9 cellular contexts compared by ENCODE assay signal in genomic region chr11:73288197-73288872, GRCh38. TPM values are rescaled to one million over a fixed set of nuclear protein-coding genes. Genes with fewer than 3 reads are reported as not detected.
DNase-seq lines count a peak whose midpoint lies in the region; ATAC-seq, FAIRE-seq and TF ChIP-seq lines count a peak whose summit lies in the region.
"Had no signal": no experiment of that assay in that cellular context is flagged by ENCODE, and none has a peak within 500 bp of the region (broad histone marks: within the 10 kb centered on the region; RNA-seq: fewer than 3 reads in every experiment).

No MANE protein-coding gene starts in this region.

- H3K36me3 ChIP-seq in adrenal gland (replicated peaks in 1 of 2): no peaks in the 10 kb centered on the region

- H3K4me1 Mint-ChIP-seq in naive B cell (peaks cover 20 to 38% (median 36%) of the 10 kb centered on the region in 3 donors), glutamatergic neuron (ENCODE audit: low read depth, unreplicated experiment) (no peaks in the 10 kb centered on the region)
- peaks cover 14% of the 10 kb centered on the region for H3K4me1 Mint-ChIP-seq in activated T-cell treated with anti-CD3 and anti-CD28 coated beads, Interleukin-2, amount 50 U/mL, for 4 hours (ENCODE audit: low read depth)
- peaks cover 12% of the 10 kb centered on the region for H3K4me1 Mint-ChIP-seq in activated naive CD4-positive, alpha-beta T cell treated with anti-CD3 and anti-CD28 coated beads for 36 hours (ENCODE audit: low read depth)

- H3K4me3 Mint-ChIP-seq in naive B cell (peak overlapping the region in 7 of 8 donors; percentile 9 to 88 (median 64)), glutamatergic neuron (ENCODE audit: unreplicated experiment) (no peak overlapping the region)
- H3K4me3 Mint-ChIP-seq in activated T-cell treated with anti-CD3 and anti-CD28 coated beads, Interleukin-2, amount 50 U/mL, for 4 hours: no peak overlapping the region
- no peak overlapping the region for H3K4me3 Mint-ChIP-seq in activated naive CD4-positive, alpha-beta T cell treated with anti-CD3 and anti-CD28 coated beads for 36 hours

- CTCF ChIA-PET in activated naive CD4-positive, alpha-beta T cell treated with anti-CD3 and anti-CD28 coated beads for 36 hours (lab: Charles Lee): interaction anchor here (0.6 to 11.5 kb wide), 8 partner anchors 10 to 147 kb away, joined by 3 to 83 read pairs (median 5); no protein-coding TSS in a partner anchor

- H3K9me3 Mint-ChIP-seq in naive B cell: no peaks in the 10 kb centered on the region
- H3K9me3 Mint-ChIP-seq in activated T-cell treated with anti-CD3 and anti-CD28 coated beads, Interleukin-2, amount 50 U/mL, for 4 hours: no peaks in the 10 kb centered on the region
- H3K9me3 Mint-ChIP-seq in activated naive CD4-positive, alpha-beta T cell treated with anti-CD3 and anti-CD28 coated beads for 36 hours: no peaks in the 10 kb centered on the region
- peaks cover 3% of the 10 kb centered on the region for H3K9me3 Mint-ChIP-seq in glutamatergic neuron (ENCODE audit: unreplicated experiment)

- H3K9me3 ChIP-seq in adrenal gland (replicated peaks in 1 of 3): no peaks in the 10 kb centered on the region

- peaks cover 0 to 28% of the 10 kb centered on the region in 2 donors for H3K4me1 ChIP-seq in adrenal gland (replicated peaks in 1 of 2)

- H3K36me3 Mint-ChIP-seq in naive B cell (no peaks in the 10 kb centered on the region), glutamatergic neuron (ENCODE audit: unreplicated experiment) (no peaks in the 10 kb centered on the region)
- H3K36me3 Mint-ChIP-seq in activated T-cell treated with anti-CD3 and anti-CD28 coated beads, Interleukin-2, amount 50 U/mL, for 4 hours (ENCODE audit: insufficient read depth): no peaks in the 10 kb centered on the region
- no peaks in the 10 kb centered on the region for H3K36me3 Mint-ChIP-seq in activated naive CD4-positive, alpha-beta T cell treated with anti-CD3 and anti-CD28 coated beads for 36 hours (ENCODE audit: low read depth)

- WGBS in adrenal gland, 4 donors: 54 to 74% (median 62%) methylated on average over 3 to 5 of the region's 5 CpGs

- TF ChIP-seq CTCF in adrenal gland (IDR thresholded peaks at IDR 0.05) (no peak), glutamatergic neuron (IDR thresholded peaks at IDR 0.05; ENCODE audit: partially characterized antibody, unreplicated experiment) (no peak)

- TF ChIP-seq POLR2A in adrenal gland (IDR thresholded peaks at IDR 0.05): no peak

- H3K27ac Mint-ChIP-seq in naive B cell (peak overlapping the region; percentile 64 to 98 (median 92)), glutamatergic neuron (ENCODE audit: unreplicated experiment) (no peak overlapping the region)
- H3K27ac Mint-ChIP-seq in activated naive CD4-positive, alpha-beta T cell treated with anti-CD3 and anti-CD28 coated beads for 36 hours: no peak overlapping the region

- H3K27me3 Mint-ChIP-seq in naive B cell (peaks cover 4 to 15% (median 7%) of the 10 kb centered on the region in 3 donors), glutamatergic neuron (ENCODE audit: unreplicated experiment) (peaks cover 7% of the 10 kb centered on the region)
- H3K27me3 Mint-ChIP-seq in activated T-cell treated with anti-CD3 and anti-CD28 coated beads, Interleukin-2, amount 50 U/mL, for 4 hours (ENCODE audit: low read depth): peaks cover 2% of the 10 kb centered on the region
- H3K27me3 Mint-ChIP-seq in activated naive CD4-positive, alpha-beta T cell treated with anti-CD3 and anti-CD28 coated beads for 36 hours (ENCODE audit: low read depth): no peaks in the 10 kb centered on the region

- DNase-seq in CD1c-positive myeloid dendritic cell (ENCODE audit: extremely low spot score): peak; percentile 91
- no peak for DNase-seq in HTR-8/SVneo (ENCODE audit: insufficient read length, low spot score)
- DNase-seq in adrenal gland: no peak
- peak; percentile 53 for DNase-seq in naive B cell
- DNase-seq in activated T-cell treated with anti-CD3 and anti-CD28 coated beads, Interleukin-2, amount 50 U/mL, for 4 hours: no peak
- no peak for DNase-seq in activated naive CD4-positive, alpha-beta T cell treated with anti-CD3 and anti-CD28 coated beads for 36 hours
- no peak for DNase-seq in glutamatergic neuron
- DNase-seq in HT-29 (ENCODE audit: low spot score): no peak
- DNase-seq: effector CD4-positive, alpha-beta T cell had no signal

- no peak overlapping the region for H3K4me3 ChIP-seq in adrenal gland

- ATAC-seq in naive B cell (ENCODE audit: low read depth in 2 of 2): peak; percentile 7 to 22
- ATAC-seq in activated T-cell treated with anti-CD3 and anti-CD28 coated beads, Interleukin-2, amount 50 U/mL, for 4 hours: no peak

- intact Hi-C loops in adrenal gland (cut with DNase I): no loop called here
- intact Hi-C loops in activated naive CD4-positive, alpha-beta T cell treated with anti-CD3 and anti-CD28 coated beads for 36 hours (cut with micrococcal nuclease): loop anchor here (10.0 kb wide), 1 partner anchor 74 kb away; the partner anchor contains the start of gene P2RY2

- H3K27me3 ChIP-seq in adrenal gland: no peaks in the 10 kb centered on the region

- FAIRE-seq in HTR-8/SVneo (lab: Jason Lieb, UNC): peak; percentile 33

- H3K27ac ChIP-seq in adrenal gland: peak overlapping the region; percentile 15 to 76 (median 44)

RNA-seq across cellular contexts. Expression of gene P2RY6, which starts 16.2 kb away (rescaled TPM):
- total RNA-seq in adrenal gland (1 to 10 TPM; 3.7 to 5.9 (median 4.6) TPM), glutamatergic neuron (ENCODE audit: unreplicated experiment) (not detected)
- polyA plus RNA-seq in adrenal gland (1 to 10 TPM in 1 of 3 donors, under 1 TPM in 2; 0.75 to 2.3 (median 0.97) TPM), naive B cell (ENCODE audit: low read depth in 6 of 6) (not detected)
- total RNA-seq in activated T-cell treated with anti-CD3 and anti-CD28 coated beads, Interleukin-2, amount 50 U/mL, for 4 hours: not detected
- total RNA-seq in activated naive CD4-positive, alpha-beta T cell treated with anti-CD3 and anti-CD28 coated beads for 36 hours: not detected
- total RNA-seq in HT-29 (2014; rRNA removed; shearing (Covaris generic)): not detected in 2 replicates

RNA-seq across cellular contexts. Expression of gene ARHGEF17, which starts 19.7 kb away (rescaled TPM):
- total RNA-seq in adrenal gland (10 to 100 TPM; 12.7 to 35.5 (median 22.7) TPM), glutamatergic neuron (ENCODE audit: unreplicated experiment) (43.3 TPM)
- polyA plus RNA-seq in adrenal gland (10 to 100 TPM in 2 of 3 donors, 1 to 10 TPM in 1; 8.1 to 48.2 (median 18.8) TPM), naive B cell (ENCODE audit: low read depth in 6 of 6) (not detected)
- under 1 TPM; 0.13 to 0.27 (median 0.13) TPM for total RNA-seq in activated T-cell treated with anti-CD3 and anti-CD28 coated beads, Interleukin-2, amount 50 U/mL, for 4 hours
- total RNA-seq in activated naive CD4-positive, alpha-beta T cell treated with anti-CD3 and anti-CD28 coated beads for 36 hours: under 1 TPM in 1 of 2 experiments, not detected in 1; 0.19 TPM
- 31.9 and 33.1 TPM in 2 replicates for total RNA-seq in HT-29 (2014; rRNA removed; shearing (Covaris generic))

Comparison
In these comparisons a context has a peak if more than half of its experiments do, and no peak if none do; other contexts are left out.
1. DNase-seq: peak in CD1c-positive myeloid dendritic cell (single experiment) and naive B cell (single experiment); none in HTR-8/SVneo (single experiment), adrenal gland (0 of 7), activated T-cell treated with anti-CD3 and anti-CD28 coated beads, Interleukin-2, amount 50 U/mL, for 4 hours (single experiment), activated naive CD4-positive, alpha-beta T cell treated with anti-CD3 and anti-CD28 coated beads for 36 hours (single experiment), glutamatergic neuron (single experiment) and HT-29 (single experiment).
2. ATAC-seq: peak in naive B cell (2 of 2); none in activated T-cell treated with anti-CD3 and anti-CD28 coated beads, Interleukin-2, amount 50 U/mL, for 4 hours (0 of 2).
3. H3K27ac Mint-ChIP-seq: peak in naive B cell (6 of 6); none in activated naive CD4-positive, alpha-beta T cell treated with anti-CD3 and anti-CD28 coated beads for 36 hours (single experiment) and glutamatergic neuron (single experiment).
4. H3K4me3 Mint-ChIP-seq: peak in naive B cell (7 of 8); none in activated T-cell treated with anti-CD3 and anti-CD28 coated beads, Interleukin-2, amount 50 U/mL, for 4 hours (single experiment), activated naive CD4-positive, alpha-beta T cell treated with anti-CD3 and anti-CD28 coated beads for 36 hours (single experiment) and glutamatergic neuron (single experiment).
5. RNA of gene ARHGEF17, which starts 19.7 kb away (total RNA-seq): 43.3 TPM in glutamatergic neuron (single experiment), 31.9 to 33.1 TPM in HT-29 and 12.7 to 35.5 TPM in adrenal gland; 0.19 TPM in activated naive CD4-positive, alpha-beta T cell treated with anti-CD3 and anti-CD28 coated beads for 36 hours and 0.13 to 0.27 TPM in activated T-cell treated with anti-CD3 and anti-CD28 coated beads, Interleukin-2, amount 50 U/mL, for 4 hours; every median in the first group is over 10 times any median in the second.